13 cellular contexts compared by ENCODE assay signal in genomic region chr6:160919713-160920112, GRCh38.
DNase-seq lines count a peak whose midpoint lies in the region; ATAC-seq and TF ChIP-seq lines count a peak whose summit lies in the region.
"Had no signal": no experiment of that assay in that cellular context is flagged by ENCODE, and none has a peak within 500 bp of the region (broad histone marks: within the 10 kb centered on the region; RNA-seq: fewer than 3 reads in every experiment).

No MANE protein-coding gene starts in this region.

- no peaks in the 10 kb centered on the region for H3K9me3 ChIP-seq in RWPE2 (ENCODE audit: severe bottlenecking)

- no peaks in the 10 kb centered on the region for H3K27me3 ChIP-seq in RWPE2 (ENCODE audit: insufficient read depth, poor library complexity, severe bottlenecking)
- H3K27me3 ChIP-seq: tibial nerve had no signal

- H3K4me3 ChIP-seq in RWPE2 (ENCODE audit: severe bottlenecking) (no peak overlapping the region), fibroblast of the aortic adventitia (ENCODE audit: low read depth, low read length) (no peak overlapping the region)
- H3K4me3 ChIP-seq: tibial nerve had no signal

- H3K4me1 ChIP-seq in RWPE2 (ENCODE audit: insufficient read depth, poor library complexity, severe bottlenecking) = peaks cover 17% of the 10 kb centered on the region
- H3K4me1 ChIP-seq: tibial nerve had no signal

- H3K27ac ChIP-seq in RWPE2 (ENCODE audit: poor library complexity, severe bottlenecking) = peak overlapping the region; percentile 57
- H3K27ac ChIP-seq: tibial nerve had no signal

- ATAC-seq in RWPE2 (ENCODE audit: low read depth) (peak; percentile 95), GM19328 (IDR thresholded peaks at IDR 0.05; ENCODE audit: unreplicated experiment) (no peak)

- DNase-seq in DMS53 (lab: John Stamatoyannopoulos, UW) (peak; percentile 11), DMS53 treated with DMSO at 0.1 percent for 48 hours (lab: John Stamatoyannopoulos, UW; ENCODE audit: unreplicated experiment) (no peak), RWPE2 (ENCODE audit: low spot score) (no peak), fibroblast of the aortic adventitia (ENCODE audit: low read depth) (peak; percentile 91), stromal cell of bone marrow (ENCODE audit: low read depth) (peak; percentile 74), GM20000 (ENCODE audit: low spot score) (no peak), NCI-H1048 (lab: John Stamatoyannopoulos, UW) (no peak)
- DNase-seq: activated CD4-positive, alpha-beta T cell treated with anti-CD3 and anti-CD28 coated beads for 4 hours; anterior cingulate cortex; NCI-H1417 treated with DMSO at 0.1 percent for 48 hours; stimulated activated CD4-positive, alpha-beta T cell treated with anti-CD3 and anti-CD28 coated beads, Interleukin-4, amount 100 ng/mL, for 4 hours had no signal

- no peak for TF ChIP-seq CTCF in RWPE2 (IDR thresholded peaks at IDR 0.05; ENCODE audit: poor library complexity, severe bottlenecking)
- TF ChIP-seq CTCF in fibroblast of the aortic adventitia (IDR thresholded peaks at IDR 0.05; ENCODE audit: insufficient read depth, low read length) = no peak
- no peak for TF ChIP-seq CTCF in GM20000 (IDR thresholded peaks at IDR 0.05; ENCODE audit: extremely low read depth, missing control alignments)

- H3K36me3 ChIP-seq in RWPE2 (ENCODE audit: low read depth) = no peaks in the 10 kb centered on the region
- H3K36me3 ChIP-seq: tibial nerve had no signal

Comparison
In these comparisons a context has a peak if more than half of its experiments do, and no peak if none do; other contexts are left out.
1. DNase-seq: peak in DMS53 (single experiment), fibroblast of the aortic adventitia (single experiment) and stromal cell of bone marrow (single experiment); none in DMS53 treated with DMSO at 0.1 percent for 48 hours (single experiment), RWPE2 (single experiment), GM20000 (single experiment) and NCI-H1048 (single experiment).